ENCODE assay signal across 9 cellular contexts in genomic region chr6:158561247-158561884, GRCh38. TPM values are rescaled to one million over a fixed set of nuclear protein-coding genes. Genes with fewer than 3 reads are reported as not detected.
DNase-seq lines count a peak whose midpoint lies in the region; ATAC-seq and TF ChIP-seq lines count a peak whose summit lies in the region.
"Had no signal": no experiment of that assay in that cellular context is flagged by ENCODE, and none has a peak within 500 bp of the region (broad histone marks: within the 10 kb centered on the region; RNA-seq: fewer than 3 reads in every experiment).

No MANE protein-coding gene starts in this region.

- H2AFZ ChIP-seq in smooth muscle cell (ENCODE audit: low read depth), result no peak overlapping the region

- peak overlapping the region; percentile 95 for H3K9ac ChIP-seq in smooth muscle cell (ENCODE audit: low read depth)

- H3F3A ChIP-seq in smooth muscle cell (ENCODE audit: low read depth), result no peaks in the 10 kb centered on the region

- POLR2A ChIA-PET in HEK293 (lab: Yijun Ruan, JAX), result interaction anchor here (0.6 kb wide), 1 partner anchor 20 kb away, joined by 3 read pairs; no protein-coding TSS in a partner anchor
- POLR2A ChIA-PET in activated CD4-positive, alpha-beta memory T cell treated with anti-CD3 and anti-CD28 coated beads for 36 hours (lab: Charles Lee), result no interaction called here

- no peaks in the 10 kb centered on the region for H3K9me3 Mint-ChIP-seq in activated CD4-positive, alpha-beta memory T cell treated with anti-CD3 and anti-CD28 coated beads for 36 hours

- H3K36me3 Mint-ChIP-seq in activated CD4-positive, alpha-beta memory T cell treated with anti-CD3 and anti-CD28 coated beads for 36 hours, result peaks cover 4% of the 10 kb centered on the region

- H3K27ac ChIP-seq in HEK293 (ENCODE audit: extremely low read depth, low read depth, low read length) (peak overlapping the region; percentile 76; the same call in 1 of the 2 replicates), iPS DF 6.9 (ENCODE audit: low read length) (no peak overlapping the region), smooth muscle cell (ENCODE audit: low read depth) (peak overlapping the region; percentile 76)

- peaks cover 55% of the 10 kb centered on the region for H4K20me1 ChIP-seq in smooth muscle cell (ENCODE audit: low read depth)

- ATAC-seq in HG02678 (IDR thresholded peaks at IDR 0.05; ENCODE audit: unreplicated experiment), result no peak

- no CpG with 5 or more reads among the region's 14 CpGs for WGBS in iPS DF 6.9 (ENCODE audit: insufficient coverage, insufficient read length)
- 76% methylated on average over 14 of the region's 14 CpGs for WGBS in smooth muscle cell (ENCODE audit: low lambda C conversion rate)

- peaks cover 5% of the 10 kb centered on the region; the same call in 1 of the 2 replicates for H3K4me1 ChIP-seq in HEK293 (ENCODE audit: control insufficient read depth, insufficient read depth, low read length)
- peaks cover 1% of the 10 kb centered on the region for H3K4me1 ChIP-seq in iPS DF 6.9 (ENCODE audit: control insufficient read depth, insufficient read depth, low read length)
- H3K4me1 ChIP-seq in smooth muscle cell (ENCODE audit: low read depth), result peaks cover 8% of the 10 kb centered on the region

- peak overlapping the region; percentile 82 for H3K4me3 ChIP-seq in HEK293 (ENCODE audit: low read depth, low read length)
- peak overlapping the region; percentile 63; the same call in 1 of the 2 replicates for H3K4me3 ChIP-seq in iPS DF 6.9 (ENCODE audit: low read length)
- H3K4me3 ChIP-seq in smooth muscle cell, result peak overlapping the region; percentile 91

- intact Hi-C loops in activated CD4-positive, alpha-beta memory T cell treated with anti-CD3 and anti-CD28 coated beads for 36 hours (cut with micrococcal nuclease), result loop anchor here (2.0 kb wide), 2 partner anchors 15 to 91 kb away; no protein-coding TSS in a partner anchor

- TF ChIP-seq CTCF in HEK293 (tag by site-specific recombination; IDR thresholded peaks at IDR 0.05) (no peak), smooth muscle cell (IDR thresholded peaks at IDR 0.05; ENCODE audit: borderline replicate concordance, insufficient read depth, poor library complexity, severe bottlenecking) (no peak)

- DNase-seq in activated CD4-positive, alpha-beta memory T cell treated with anti-CD3 and anti-CD28 coated beads for 36 hours, result no peak
- DNase-seq in iPS DF 6.9 (ENCODE audit: low read depth, low spot score) (no peak), smooth muscle cell (lab: John Stamatoyannopoulos, UW; ENCODE audit: unreplicated experiment) (no peak), cortex of kidney (lab: John Stamatoyannopoulos, UW) (no peak), AG08395 (ENCODE audit: low spot score) (no peak)
- no peak for DNase-seq in central memory CD4-positive, alpha-beta T cell
- DNase-seq: SHP77 treated with DMSO at 0.1 percent for 48 hours had no signal

- H3K27me3 Mint-ChIP-seq in activated CD4-positive, alpha-beta memory T cell treated with anti-CD3 and anti-CD28 coated beads for 36 hours, result no peaks in the 10 kb centered on the region

- peak overlapping the region; percentile 91 for H3K27ac Mint-ChIP-seq in activated CD4-positive, alpha-beta memory T cell treated with anti-CD3 and anti-CD28 coated beads for 36 hours

- CTCF ChIA-PET in HEK293 (lab: Yijun Ruan, JAX), result no interaction called here
- CTCF ChIA-PET in activated CD4-positive, alpha-beta memory T cell treated with anti-CD3 and anti-CD28 coated beads for 36 hours (lab: Charles Lee), result interaction anchor here (0.6 to 1.0 kb wide), 2 partner anchors 13 to 341 kb away, joined by 3 to 5 read pairs; no protein-coding TSS in a partner anchor

- peaks cover 55% of the 10 kb centered on the region for H3K79me2 ChIP-seq in smooth muscle cell (ENCODE audit: low read depth)

- H3K27me3 ChIP-seq in iPS DF 6.9 (ENCODE audit: control insufficient read depth, insufficient read depth, low read length), result no peaks in the 10 kb centered on the region
- H3K27me3 ChIP-seq in smooth muscle cell (ENCODE audit: low read depth), result no peaks in the 10 kb centered on the region

- H3K4me2 ChIP-seq in smooth muscle cell, result peak overlapping the region; percentile 98

- peak overlapping the region; percentile 96 for H3K4me3 Mint-ChIP-seq in activated CD4-positive, alpha-beta memory T cell treated with anti-CD3 and anti-CD28 coated beads for 36 hours

- peaks cover 52% of the 10 kb centered on the region for H3K4me1 Mint-ChIP-seq in activated CD4-positive, alpha-beta memory T cell treated with anti-CD3 and anti-CD28 coated beads for 36 hours (ENCODE audit: low read depth)

- peaks cover 0 to 4% of the 10 kb centered on the region in 2 experiments; a peak in 1 of 3 replicates for H3K36me3 ChIP-seq in HEK293 (ENCODE audit: control insufficient read depth in 2 of 2, insufficient read depth in 1 of 2, low read length in 2 of 2)
- no peaks in the 10 kb centered on the region; the same call in 1 of the 2 replicates for H3K36me3 ChIP-seq in iPS DF 6.9 (ENCODE audit: control insufficient read depth, insufficient read depth, low read length)
- H3K36me3 ChIP-seq in smooth muscle cell (ENCODE audit: low read depth), result no peaks in the 10 kb centered on the region

- H3K9me3 ChIP-seq in HEK293 (ENCODE audit: control insufficient read depth, insufficient read depth, low read depth, low read length) (no peaks in the 10 kb centered on the region), iPS DF 6.9 (ENCODE audit: control insufficient read depth, insufficient read depth, low read length) (no peaks in the 10 kb centered on the region), smooth muscle cell (replicated peaks; ENCODE audit: low read depth) (no peaks in the 10 kb centered on the region)

TF ChIP-seq in HEK293, 187 proteins besides CTCF, POLR2A, EP300 and RAD21 (continues in another document):
- TF ChIP-seq GLI4 (tag by site-specific recombination; IDR thresholded peaks at IDR 0.05), result no peak
- TF ChIP-seq, protein P1, sequence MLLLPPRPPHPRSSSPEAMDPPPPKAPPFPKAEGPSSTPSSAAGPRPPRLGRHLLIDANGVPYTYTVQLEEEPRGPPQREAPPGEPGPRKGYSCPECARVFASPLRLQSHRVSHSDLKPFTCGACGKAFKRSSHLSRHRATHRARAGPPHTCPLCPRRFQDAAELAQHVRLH (tag by site-specific recombination; IDR thresholded peaks at IDR 0.05), result no peak
- no peak for TF ChIP-seq ZNF664 (tag by site-specific recombination; IDR thresholded peaks at IDR 0.05)
- no peak for TF ChIP-seq ZBTB48 (tag by site-specific recombination; IDR thresholded peaks at IDR 0.05)
- no peak for TF ChIP-seq ZFP37 (tag by site-specific recombination; IDR thresholded peaks at IDR 0.05)
- TF ChIP-seq ZNF362 (tag by site-specific recombination; IDR thresholded peaks at IDR 0.05), result no peak
- TF ChIP-seq, protein P2, sequence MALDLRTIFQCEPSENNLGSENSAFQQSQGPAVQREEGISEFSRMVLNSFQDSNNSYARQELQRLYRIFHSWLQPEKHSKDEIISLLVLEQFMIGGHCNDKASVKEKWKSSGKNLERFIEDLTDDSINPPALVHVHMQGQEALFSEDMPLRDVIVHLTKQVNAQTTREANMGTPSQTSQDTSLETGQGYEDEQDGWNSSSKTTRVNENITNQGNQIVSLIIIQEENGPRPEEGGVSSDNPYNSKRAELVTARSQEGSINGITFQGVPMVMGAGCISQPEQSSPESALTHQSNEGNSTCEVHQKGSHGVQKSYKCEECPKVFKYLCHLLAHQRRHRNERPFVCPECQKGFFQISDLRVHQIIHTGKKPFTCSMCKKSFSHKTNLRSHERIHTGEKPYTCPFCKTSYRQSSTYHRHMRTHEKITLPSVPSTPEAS (tag by site-specific recombination; IDR thresholded peaks at IDR 0.05), result no peak
- no peak for TF ChIP-seq ZNF148 (tag by site-specific recombination; IDR thresholded peaks at IDR 0.05; ENCODE audit: borderline replicate concordance)
- TF ChIP-seq ZXDB (tag by site-specific recombination; IDR thresholded peaks at IDR 0.05), result no peak
- TF ChIP-seq ZNF777 (tag by site-specific recombination; IDR thresholded peaks at IDR 0.05; ENCODE audit: borderline replicate concordance), result no peak
- no peak for TF ChIP-seq WT1 (tag by site-specific recombination; IDR thresholded peaks at IDR 0.05)
- TF ChIP-seq ZNF155 (tag by site-specific recombination; IDR thresholded peaks at IDR 0.05), result no peak
- TF ChIP-seq ZBTB17 (tag by site-specific recombination; IDR thresholded peaks at IDR 0.05), result no peak
- no peak for TF ChIP-seq ZNF311 (tag by site-specific recombination; IDR thresholded peaks at IDR 0.05; ENCODE audit: borderline replicate concordance)

RNA-seq across cellular contexts. Expression of gene TMEM181, which starts 1.5 kb away (rescaled TPM):
- total RNA-seq in activated CD4-positive, alpha-beta memory T cell treated with anti-CD3 and anti-CD28 coated beads for 36 hours, result 10 to 100 TPM; 11.3 to 11.6 TPM
- 29.0 and 35.0 TPM in 2 replicates for total RNA-seq in smooth muscle cell
- 15.1 and 15.3 TPM in 2 replicates for polyA plus RNA-seq in smooth muscle cell
